Comparison of ENCODE assay signal across 21 cellular contexts in genomic region chr9:125966959-125967711, GRCh38.
A peak's percentile ranks its signal among the peaks of the same experiment; 100 is the strongest.
DNase-seq lines count a peak whose midpoint lies in the region; ATAC-seq and TF ChIP-seq lines count a peak whose summit lies in the region.
"Had no signal": no experiment of that assay in that cellular context is flagged by ENCODE, and none has a peak within 500 bp of the region (broad histone marks: within the 10 kb centered on the region; RNA-seq: fewer than 3 reads in every experiment).

No MANE protein-coding gene starts in this region.

- DNase-seq in activated T-cell treated with anti-CD3 and anti-CD28 coated beads, Interleukin-2, amount 50 U/mL, for 24 hours = no peak
- no peak for DNase-seq in activated T-cell treated with anti-CD3 and anti-CD28 coated beads, Interleukin-2, amount 50 U/mL, for 48 hours
- DNase-seq in NCI-H128 (lab: John Stamatoyannopoulos, UW; ENCODE audit: unreplicated experiment) = peak; percentile 35
- DNase-seq in SJCRH30 = peak; percentile 80 to 89
- DNase-seq in anterior cingulate cortex (lab: John Stamatoyannopoulos, UW) = no peak
- no peak for DNase-seq in endodermal cell
- DNase-seq in GM03348 (ENCODE audit: low spot score) = no peak
- DNase-seq: activated B cell treated with CpG ODN at 0.5 μM for 24 hours; activated CD8-positive, alpha-beta memory T cell treated with anti-CD3 and anti-CD28 coated beads, Interleukin-2, amount 10 ng/mL, durations not matched to agents 7 days and 5 days; activated naive CD4-positive, alpha-beta T cell treated with Interleukin-2 at 50 U/mL for 16 hours; CD4-positive, CD25-positive, alpha-beta regulatory T cell; cortex of kidney; foreskin melanocyte; GOT3; midbrain; NCI-H510A; PC-9; T-helper 2 cell; tibial artery had no signal

- no peak for TF ChIP-seq CTCF in endodermal cell (conservative IDR thresholded peaks at IDR 0.05)

- H3K27ac Mint-ChIP-seq in activated T-cell treated with anti-CD3 and anti-CD28 coated beads, Interleukin-2, amount 50 U/mL, for 24 hours = peak overlapping the region; percentile 47
- H3K27ac Mint-ChIP-seq in stimulated activated memory B cell treated with anti-CD40 and anti-IgM and Interleukin-4, amounts not matched to agents 10 μg/mL and 1 μg/mL and 100 μg/mL, for 72 hours = peak overlapping the region; percentile 25
- no peak overlapping the region for H3K27ac Mint-ChIP-seq in endodermal cell
- H3K27ac Mint-ChIP-seq: activated B cell treated with CpG ODN at 0.5 μM for 24 hours; activated CD8-positive, alpha-beta memory T cell treated with anti-CD3 and anti-CD28 coated beads, Interleukin-2, amount 10 ng/mL, durations not matched to agents 7 days and 5 days; neural progenitor cell had no signal

- no peak for ATAC-seq in stimulated activated memory B cell treated with anti-CD40 and anti-IgM and Interleukin-4, amounts not matched to agents 10 μg/mL and 1 μg/mL and 100 μg/mL, for 72 hours
- ATAC-seq: activated CD8-positive, alpha-beta memory T cell treated with anti-CD3 and anti-CD28 coated beads, Interleukin-2, amount 10 ng/mL, durations not matched to agents 7 days and 5 days had no signal

- H3K4me3 ChIP-seq in SJCRH30 (no peak overlapping the region), endodermal cell (ENCODE audit: low read length) (no peak overlapping the region)
- H3K4me3 ChIP-seq: neural progenitor cell, PC-9, tibial artery had no signal

- 92 to 94% methylated on average over 6 to 11 of the region's 11 CpGs for WGBS in endodermal cell (ENCODE audit: insufficient coverage in 1 of 2, insufficient read length in 1 of 2), 2 experiments

- peaks cover 12% of the 10 kb centered on the region for H3K4me1 Mint-ChIP-seq in activated T-cell treated with anti-CD3 and anti-CD28 coated beads, Interleukin-2, amount 50 U/mL, for 24 hours (ENCODE audit: low read depth)
- peaks cover 35% of the 10 kb centered on the region for H3K4me1 Mint-ChIP-seq in stimulated activated memory B cell treated with anti-CD40 and anti-IgM and Interleukin-4, amounts not matched to agents 10 μg/mL and 1 μg/mL and 100 μg/mL, for 72 hours
- peaks cover 2% of the 10 kb centered on the region for H3K4me1 Mint-ChIP-seq in endodermal cell

- H3K27ac ChIP-seq in SJCRH30 (no peak overlapping the region), endodermal cell (ENCODE audit: low read depth, low read length) (no peak overlapping the region)
- H3K27ac ChIP-seq: neural progenitor cell, PC-9, tibial artery had no signal

- H3K4me1 ChIP-seq in SJCRH30 (peaks cover 2% of the 10 kb centered on the region; the same call in 1 of the 2 replicates), endodermal cell (ENCODE audit: control insufficient read depth, insufficient read depth, low read length) (no peaks in the 10 kb centered on the region)
- H3K4me1 ChIP-seq: neural progenitor cell, tibial artery had no signal

- H3K36me3 ChIP-seq in SJCRH30 (peaks cover 34% of the 10 kb centered on the region), endodermal cell (ENCODE audit: control insufficient read depth, insufficient read depth, low read length) (peaks cover 46% of the 10 kb centered on the region)

- H3K9ac ChIP-seq in endodermal cell (ENCODE audit: extremely low read depth, low read length, poor library complexity, severe bottlenecking) = no peak overlapping the region
- H3K9ac ChIP-seq: neural progenitor cell had no signal

- no peaks in the 10 kb centered on the region for H3K27me3 Mint-ChIP-seq in activated T-cell treated with anti-CD3 and anti-CD28 coated beads, Interleukin-2, amount 50 U/mL, for 24 hours
- H3K27me3 Mint-ChIP-seq in stimulated activated memory B cell treated with anti-CD40 and anti-IgM and Interleukin-4, amounts not matched to agents 10 μg/mL and 1 μg/mL and 100 μg/mL, for 72 hours = no peaks in the 10 kb centered on the region
- H3K27me3 Mint-ChIP-seq in endodermal cell (ENCODE audit: insufficient read depth) = no peaks in the 10 kb centered on the region
- H3K27me3 Mint-ChIP-seq: activated B cell treated with CpG ODN at 0.5 μM for 24 hours; activated CD8-positive, alpha-beta memory T cell treated with anti-CD3 and anti-CD28 coated beads, Interleukin-2, amount 10 ng/mL, durations not matched to agents 7 days and 5 days; CD4-positive, CD25-positive, alpha-beta regulatory T cell had no signal

- peaks cover 34% of the 10 kb centered on the region for H3K36me3 Mint-ChIP-seq in activated T-cell treated with anti-CD3 and anti-CD28 coated beads, Interleukin-2, amount 50 U/mL, for 24 hours (ENCODE audit: low read depth)
- peaks cover 50% of the 10 kb centered on the region for H3K36me3 Mint-ChIP-seq in stimulated activated memory B cell treated with anti-CD40 and anti-IgM and Interleukin-4, amounts not matched to agents 10 μg/mL and 1 μg/mL and 100 μg/mL, for 72 hours
- H3K36me3 Mint-ChIP-seq in endodermal cell (ENCODE audit: low read depth) = peaks cover 21% of the 10 kb centered on the region
- H3K36me3 Mint-ChIP-seq: activated CD8-positive, alpha-beta memory T cell treated with anti-CD3 and anti-CD28 coated beads, Interleukin-2, amount 10 ng/mL, durations not matched to agents 7 days and 5 days had no signal

- H3K9me3 Mint-ChIP-seq in activated T-cell treated with anti-CD3 and anti-CD28 coated beads, Interleukin-2, amount 50 U/mL, for 24 hours = no peaks in the 10 kb centered on the region
- H3K9me3 Mint-ChIP-seq in stimulated activated memory B cell treated with anti-CD40 and anti-IgM and Interleukin-4, amounts not matched to agents 10 μg/mL and 1 μg/mL and 100 μg/mL, for 72 hours = no peaks in the 10 kb centered on the region
- H3K9me3 Mint-ChIP-seq in endodermal cell = no peaks in the 10 kb centered on the region
- H3K9me3 Mint-ChIP-seq: activated B cell treated with CpG ODN at 0.5 μM for 24 hours; CD4-positive, CD25-positive, alpha-beta regulatory T cell; neural progenitor cell had no signal

- H3K4me3 Mint-ChIP-seq in activated T-cell treated with anti-CD3 and anti-CD28 coated beads, Interleukin-2, amount 50 U/mL, for 24 hours = no peak overlapping the region
- H3K4me3 Mint-ChIP-seq in stimulated activated memory B cell treated with anti-CD40 and anti-IgM and Interleukin-4, amounts not matched to agents 10 μg/mL and 1 μg/mL and 100 μg/mL, for 72 hours = no peak overlapping the region
- no peak overlapping the region for H3K4me3 Mint-ChIP-seq in endodermal cell
- H3K4me3 Mint-ChIP-seq: activated B cell treated with CpG ODN at 0.5 μM for 24 hours; activated CD8-positive, alpha-beta memory T cell treated with anti-CD3 and anti-CD28 coated beads, Interleukin-2, amount 10 ng/mL, durations not matched to agents 7 days and 5 days; CD4-positive, CD25-positive, alpha-beta regulatory T cell; neural progenitor cell had no signal

- H3K27me3 ChIP-seq in SJCRH30 = no peaks in the 10 kb centered on the region
- H3K27me3 ChIP-seq in endodermal cell (ENCODE audit: control insufficient read depth, insufficient read depth, low read length, poor library complexity, severe bottlenecking) = no peaks in the 10 kb centered on the region
- H3K27me3 ChIP-seq: neural progenitor cell, tibial artery had no signal

- H3K9me3 ChIP-seq in SJCRH30 (replicated peaks) (no peaks in the 10 kb centered on the region), endodermal cell (ENCODE audit: control insufficient read depth, low read length) (no peaks in the 10 kb centered on the region)
- H3K9me3 ChIP-seq: tibial artery had no signal

Comparison
In these comparisons a context has a peak if more than half of its experiments do, and no peak if none do; other contexts are left out.
1. DNase-seq: peak in NCI-H128 (single experiment) and SJCRH30 (2 of 2); none in activated T-cell treated with anti-CD3 and anti-CD28 coated beads, Interleukin-2, amount 50 U/mL, for 24 hours (single experiment), activated T-cell treated with anti-CD3 and anti-CD28 coated beads, Interleukin-2, amount 50 U/mL, for 48 hours (0 of 2), anterior cingulate cortex (0 of 58), endodermal cell (single experiment) and GM03348 (single experiment).